ENCODE assay signal across 8 cellular contexts in the genomic region with DNA sequence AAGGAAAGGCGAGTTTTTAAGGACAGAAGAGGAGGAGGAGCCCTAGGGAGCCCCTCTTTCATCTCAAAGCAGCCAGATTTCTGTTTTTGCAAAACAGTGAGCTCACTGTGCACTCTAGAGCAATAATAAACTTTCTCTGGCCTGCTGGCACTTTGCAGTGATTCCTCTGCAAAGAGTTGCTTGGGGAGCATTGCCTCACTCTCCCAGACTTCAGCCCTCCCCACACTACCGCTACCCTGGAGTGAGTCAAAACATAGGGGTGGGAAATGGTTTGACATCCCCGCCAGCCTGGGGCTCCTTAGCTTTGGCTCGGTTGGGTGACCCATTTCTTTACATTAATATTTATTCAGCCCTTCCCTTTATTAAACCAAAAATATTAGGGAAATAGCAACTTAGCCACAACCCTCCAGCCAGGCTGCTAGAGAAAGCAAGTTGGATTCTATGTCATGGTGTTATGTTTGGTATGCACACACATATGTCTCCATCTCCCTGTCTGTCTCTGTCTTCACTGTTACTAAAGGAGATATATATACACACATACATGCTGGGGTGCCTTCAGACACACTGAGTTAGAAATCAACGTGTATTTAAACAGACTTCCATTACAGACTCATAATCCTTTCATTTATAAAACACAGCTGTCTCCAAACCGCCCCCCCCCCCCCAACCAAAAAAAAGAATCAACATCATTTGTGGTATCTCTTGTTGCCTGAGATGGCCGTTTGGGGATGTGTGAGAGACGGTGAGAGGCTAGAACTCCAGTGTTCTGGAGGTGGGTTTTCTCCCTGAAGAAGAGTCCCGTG. TPM values are rescaled to one million over a fixed set of nuclear protein-coding genes. Genes with fewer than 3 reads are reported as not detected.
DNase-seq lines count a peak whose midpoint lies in the region; ATAC-seq, FAIRE-seq and TF ChIP-seq lines count a peak whose summit lies in the region.

No MANE protein-coding gene starts in this region.

- H3K27ac ChIP-seq in GM12878 (ENCODE audit: control insufficient read depth, insufficient read depth) (peak overlapping the region; percentile 99), liver (ENCODE audit: low read depth in 1 of 2, low read length in 2 of 2) (peak overlapping the region; percentile 98 to 100)

- H3K9ac ChIP-seq in GM12878 (ENCODE audit: control insufficient read depth, insufficient read depth, low read length) (no peak overlapping the region), liver (ENCODE audit: low read depth in 1 of 2, low read length in 2 of 2) (peak overlapping the region; percentile 6 to 87)

- 82% methylated on average over 8 of the region's 9 CpGs for WGBS in GM12878 (ENCODE audit: insufficient coverage, insufficient replicate concordance, low lambda C conversion rate, missing lambda C conversion rate)
- 62% methylated on average over 9 of the region's 9 CpGs for WGBS in liver

- H4K20me1 ChIP-seq in GM12878 (ENCODE audit: control insufficient read depth, insufficient read depth), result no peaks in the 10 kb centered on the region

- peak overlapping the region; percentile 97 for H3K4me2 ChIP-seq in GM12878 (ENCODE audit: control insufficient read depth, insufficient read depth)

- FAIRE-seq in GM12878 (lab: Jason Lieb, UNC), result no peak

- H3K36me3 ChIP-seq in GM12878 (ENCODE audit: control insufficient read depth in 2 of 2, insufficient read depth in 2 of 2, low read length in 1 of 2) (no peaks in the 10 kb centered on the region), liver (ENCODE audit: control insufficient read depth in 4 of 4, insufficient read depth in 3 of 4, low read depth in 1 of 4, low read length in 3 of 4) (no peaks in the 10 kb centered on the region)

- peaks cover 43% of the 10 kb centered on the region for H3K4me1 ChIP-seq in GM12878 (ENCODE audit: control insufficient read depth, insufficient read depth, low read length)
- H3K4me1 ChIP-seq in liver (ENCODE audit: control insufficient read depth in 4 of 4, insufficient read depth in 4 of 4, low read length in 3 of 4), result peaks cover 19 to 55% (median 37%) of the 10 kb centered on the region in 4 donors

- RAD21 ChIA-PET in GM12878 (lab: Charles Lee; ENCODE audit: unreplicated experiment), result interaction anchor here (0.9 to 3.2 kb wide), 9 partner anchors 9 to 119 kb away, joined by 3 to 27 read pairs (median 4); no protein-coding TSS in a partner anchor

- no peaks in the 10 kb centered on the region for H3K9me3 Mint-ChIP-seq in type B pancreatic cell

- CTCF ChIA-PET in GM12878 (lab: Yijun Ruan, JAX), result interaction anchor here (0.6 to 3.3 kb wide), 9 partner anchors 8 to 118 kb away, joined by 3 to 8 read pairs (median 3); no protein-coding TSS in a partner anchor

- no TSS peak for BruUV-seq in GM12878 (replicated peaks; lab: Mats Ljungman, UMichigan)

- H3K4me3 Mint-ChIP-seq in type B pancreatic cell, result peak overlapping the region; percentile 86

- TF ChIP-seq CTCF in GM12878 (IDR thresholded peaks at IDR 0.05 in 2 of 3, conservative IDR thresholded peaks at IDR 0.05 in 1 of 3; ENCODE audit: control insufficient read depth in 2 of 3, extremely low read depth in 1 of 3, insufficient read depth in 1 of 3, low read depth in 3 of 3, low read length in 3 of 3) (no peak), liver (IDR thresholded peaks at IDR 0.05; ENCODE audit: low read depth, low read length, missing input control) (no peak), type B pancreatic cell (conservative IDR thresholded peaks at IDR 0.05) (no peak)

- peak; percentile 51 for DNase-seq in Right ventricle myocardium superior
- DNase-seq in left ventricle myocardium superior, result no peak
- DNase-seq in GM12878 (ENCODE audit: low read depth, low spot score), result no peak
- no peak for DNase-seq in type B pancreatic cell (ENCODE audit: extremely low spot score, unreplicated experiment)
- DNase-seq in NCI-H187 treated with DMSO at 0.1 percent for 48 hours (lab: John Stamatoyannopoulos, UW), result no peak
- no peak for DNase-seq in NK-92 treated with Interleukin-12 subunit alpha and Interleukin-12 subunit beta, amount 100 ng/mL, for 24 hours (lab: John Stamatoyannopoulos, UW)

- no peak for TF ChIP-seq RAD21 in GM12878 (IDR thresholded peaks at IDR 0.05; ENCODE audit: insufficient read depth, low read depth, low read length)
- TF ChIP-seq RAD21 in liver (IDR thresholded peaks at IDR 0.05), result no peak

- H3K27me3 Mint-ChIP-seq in type B pancreatic cell, result no peaks in the 10 kb centered on the region

- ATAC-seq in Right ventricle myocardium superior (ENCODE audit: poor library complexity) (no peak), left ventricle myocardium superior (no peak), GM12878 (no peak), HG02623 (IDR thresholded peaks at IDR 0.05; ENCODE audit: unreplicated experiment) (no peak)

- H3K27me3 ChIP-seq in GM12878 (replicated peaks in 1 of 2; ENCODE audit: control insufficient read depth in 2 of 2, insufficient read depth in 2 of 2, low read length in 1 of 2) (no peaks in the 10 kb centered on the region), liver (ENCODE audit: control insufficient read depth in 4 of 4, insufficient read depth in 4 of 4, low read length in 3 of 4) (no peaks in the 10 kb centered on the region)

- H3K36me3 Mint-ChIP-seq in type B pancreatic cell, result no peaks in the 10 kb centered on the region

- H3K9me3 ChIP-seq in GM12878 (replicated peaks; ENCODE audit: control insufficient read depth, insufficient read depth, low read length) (no peaks in the 10 kb centered on the region), liver (ENCODE audit: control insufficient read depth in 4 of 4, low read length in 3 of 4) (no peaks in the 10 kb centered on the region)

- H3K4me3 ChIP-seq in GM12878 (peak overlapping the region; percentile 78; the same call in 1 of the 2 replicates), liver (ENCODE audit: low read depth in 1 of 3, low read length in 3 of 3) (no peak overlapping the region)

- peaks cover 22% of the 10 kb centered on the region for H3K79me2 ChIP-seq in GM12878 (ENCODE audit: control insufficient read depth, insufficient read depth, low read length)

- H3K4me1 Mint-ChIP-seq in type B pancreatic cell (ENCODE audit: unreplicated experiment), result peaks cover 56% of the 10 kb centered on the region

- SMC1A ChIA-PET in GM12878 (lab: Charles Lee; ENCODE audit: uncharacterized antibody, unreplicated experiment), result interaction anchor here (0.9 to 11.2 kb wide), 9 partner anchors 11 to 119 kb away, joined by 3 to 133 read pairs (median 4); no protein-coding TSS in a partner anchor

- no peak overlapping the region for H2AFZ ChIP-seq in GM12878 (ENCODE audit: control insufficient read depth, low read depth, low read length)

- in situ Hi-C loops in GM12878 (cut with MboI), result no loop called here

- H3K27ac Mint-ChIP-seq in type B pancreatic cell, result peak overlapping the region; percentile 96

- TF ChIP-seq POLR2A in GM12878 (IDR thresholded peaks at IDR 0.05; ENCODE audit: low read depth, low read length), result no peak

- intact Hi-C loops in Right ventricle myocardium superior (cut with DNase I) (no loop called here), left ventricle myocardium superior (cut with micrococcal nuclease) (no loop called here), GM12878 (cut with micrococcal nuclease; ENCODE audit: unreplicated experiment) (no loop called here)

- POLR2A ChIA-PET in GM12878 (lab: Charles Lee), result interaction anchor here (0.5 to 10.5 kb wide), 8 partner anchors 12 to 77 kb away, joined by 3 to 151 read pairs (median 4); no protein-coding TSS in a partner anchor

- no peak for TF ChIP-seq EP300 in GM12878 (IDR thresholded peaks at IDR 0.05; ENCODE audit: borderline replicate concordance in 1 of 2, control insufficient read depth in 1 of 2, low read depth in 2 of 2, low read length in 2 of 2)

TF ChIP-seq in liver, 16 proteins besides CTCF, POLR2A, EP300 and RAD21 (continues in another document):
- TF ChIP-seq EGR1 (IDR thresholded peaks at IDR 0.05; ENCODE audit: low read depth in 2 of 2) (no peak), MAX (IDR thresholded peaks at IDR 0.05) (no peak), RXRA (IDR thresholded peaks at IDR 0.05) (no peak), HNF4G (IDR thresholded peaks at IDR 0.05) (no peak)

RNA-seq across cellular contexts. Expression of gene IRF2BPL, which starts 3.4 kb away (rescaled TPM):
- total RNA-seq in Right ventricle myocardium superior (38.8 TPM), left ventricle myocardium superior (42.8 TPM), GM12878 (2014; rRNA removed) (19.1 and 22.8 TPM in 2 replicates), GM12878 (2014; rRNA removed; fragmentation: Illumina TruSeq; extraction: Trizol) (2.8 and 3.4 TPM in 2 replicates), GM12878 (2021) (33.3 and 34.5 TPM in 2 replicates), liver (10 to 100 TPM in 1 of 2 donors, 1 to 10 TPM in 1; 7.6 to 15.8 TPM), type B pancreatic cell (ENCODE audit: low replicate concordance) (59.7 and 116 TPM in 2 replicates)
- 24.2 and 27.6 TPM in 2 replicates for total RNA-seq in GM12878 (2013; cell fraction: nucleolus; rRNA removed)
- polyA plus RNA-seq in GM12878 (2011; ENCODE audit: low read depth), result 3.2 TPM
- polyA plus RNA-seq in GM12878 (2011; rRNA removed) (8.3 and 9.7 TPM in 2 replicates), GM12878 (2014; fragmentation: Illumina TruSeq; extraction: Trizol) (1.6 and 2.9 TPM in 2 replicates), GM12878 (2014; fragmentation: Nextera tagmentation; extraction: Ambion mirVana) (1 to 10 TPM; 1.2 to 1.9 TPM), GM12878 (2014; rRNA removed) (11.6 and 14.4 TPM in 2 replicates), GM12878 (2016; fragmentation: Nextera tagmentation; extraction: Ambion mirVana) (1 to 10 TPM; 1.4 to 2.3 TPM), liver (1 to 10 TPM; 3.8 to 7.1 TPM)
- 11.4 and 14.5 TPM in 2 replicates for polyA plus RNA-seq in GM12878 (2011; cell fraction: cytosol; rRNA removed)
- 25.0 and 34.8 TPM in 2 replicates for polyA plus RNA-seq in GM12878 (2011; cell fraction: nucleus; rRNA removed)
- 13.7 and 15.9 TPM in 2 replicates for polyA plus RNA-seq in GM12878 (2012)
- polyA minus RNA-seq in GM12878 (2011; rRNA and poly(A)+ RNA removed), result 7.2 and 13.4 TPM in 2 replicates
- polyA minus RNA-seq in GM12878 (2011; cell fraction: cytosol; rRNA and poly(A)+ RNA removed), result 19.1 and 23.4 TPM in 2 replicates
- polyA minus RNA-seq in GM12878 (2011; cell fraction: nucleus; rRNA and poly(A)+ RNA removed), result 16.6 and 29.0 TPM in 2 replicates
